ENCODE assay signal across 1 cellular context in the genomic region with DNA sequence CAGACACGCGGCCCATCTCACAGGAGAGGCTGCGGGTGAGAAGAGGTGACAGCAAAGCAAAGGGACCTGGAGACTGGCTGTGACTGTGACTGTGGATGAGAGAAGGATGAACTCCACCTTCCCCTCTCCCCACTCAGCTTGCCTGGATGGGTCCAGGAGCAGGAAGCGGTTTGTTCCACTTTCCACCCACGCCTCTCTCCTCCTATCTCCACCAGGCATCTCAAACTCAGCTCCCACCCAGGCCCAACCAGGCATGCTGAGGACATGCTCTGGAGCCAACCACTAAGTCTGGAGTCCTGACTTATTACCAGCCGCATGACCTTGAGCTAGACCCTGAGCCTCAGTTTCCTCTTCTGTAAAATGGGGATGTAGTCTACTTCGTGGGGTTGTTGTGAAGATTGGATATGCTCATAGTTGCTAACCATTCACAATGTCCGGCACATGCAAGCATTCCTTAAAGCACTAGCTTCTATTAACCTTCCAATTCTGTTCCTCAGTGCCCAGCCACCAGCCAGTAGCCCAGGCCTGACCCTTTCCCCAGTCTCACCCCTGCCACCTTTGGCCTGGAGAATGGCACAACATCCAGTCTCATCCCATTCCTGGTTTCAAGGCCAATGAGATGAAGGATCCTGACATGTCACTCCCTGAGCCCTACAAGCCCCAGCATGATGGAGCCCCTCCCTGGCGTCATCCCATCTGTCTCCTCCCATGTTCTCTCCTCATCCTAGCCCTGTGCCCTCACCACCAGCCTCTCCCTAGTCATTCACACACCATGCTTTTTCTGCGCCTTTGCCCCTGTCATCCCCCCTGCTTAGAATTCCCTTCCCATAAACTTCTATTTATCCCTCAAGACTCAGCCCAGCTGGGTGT.
TF ChIP-seq lines count a peak whose summit lies in the region.

No MANE protein-coding gene starts in this region.

TF ChIP-seq in HEK293, 187 proteins besides CTCF, POLR2A, EP300 and RAD21:
- TF ChIP-seq ZFHX2 (tag by site-specific recombination; conservative IDR thresholded peaks at IDR 0.05) (peak; percentile 49; the same call in 1 of the 2 replicates), EGR2 (tag by site-specific recombination; IDR thresholded peaks at IDR 0.05; ENCODE audit: low read depth) (0 out of 2 replicates have a peak, but pooled peaks have one; percentile 25), GLIS2 (tag by site-specific recombination; IDR thresholded peaks at IDR 0.05) (no peak)
